ENCODE assay signal across 19 cellular contexts in the genomic region with DNA sequence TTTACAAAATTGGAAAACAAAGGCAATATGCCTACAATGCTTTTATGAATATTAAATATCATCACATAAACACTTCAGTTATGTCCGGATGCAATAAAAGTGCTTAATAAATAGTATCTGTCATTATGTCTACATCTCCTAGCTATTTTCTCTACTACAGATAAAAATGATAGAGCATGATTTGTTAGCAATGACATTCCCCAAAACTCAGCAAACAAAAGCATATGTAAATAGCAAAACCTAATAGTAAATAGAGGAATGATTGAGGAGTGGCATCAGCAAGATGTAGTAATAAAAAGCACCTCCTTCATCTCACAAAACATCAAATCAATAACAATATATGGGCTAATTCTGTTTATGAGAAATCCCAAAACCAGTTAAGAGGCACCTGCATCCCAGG. TPM values are rescaled to one million over a fixed set of nuclear protein-coding genes. Genes with fewer than 3 reads are reported as not detected.
DNase-seq lines count a peak whose midpoint lies in the region; ATAC-seq and TF ChIP-seq lines count a peak whose summit lies in the region.
"Had no signal": no experiment of that assay in that cellular context is flagged by ENCODE, and none has a peak within 500 bp of the region (broad histone marks: within the 10 kb centered on the region; RNA-seq: fewer than 3 reads in every experiment).

No MANE protein-coding gene starts in this region.

- no peaks in the 10 kb centered on the region for H3K9me3 Mint-ChIP-seq in activated naive CD8-positive, alpha-beta T cell (ENCODE audit: low read depth)
- peaks cover 3% of the 10 kb centered on the region for H3K9me3 Mint-ChIP-seq in activated naive CD8-positive, alpha-beta T cell treated with anti-CD3 and anti-CD28 coated beads for 36 hours
- H3K9me3 Mint-ChIP-seq: CD8-positive, alpha-beta T cell; HFFc6 had no signal

- H3K4me1 ChIP-seq in RWPE2 (ENCODE audit: insufficient read depth, poor library complexity, severe bottlenecking) (peaks cover 23% of the 10 kb centered on the region), neuronal stem cell (ENCODE audit: control insufficient read depth in 2 of 2, insufficient read depth in 1 of 2, low read depth in 1 of 2, low read length in 2 of 2) (no peaks in the 10 kb centered on the region)
- H3K4me1 ChIP-seq: BLaER1 treated with 17β-estradiol and CSF1 and Interleukin-3, amounts not matched to agents 10 nM and 100 nM had no signal

- no peak overlapping the region for H4K91ac ChIP-seq in neuronal stem cell (ENCODE audit: low read depth, low read length, poor library complexity)

- 0 out of 3 replicates have a peak, but pooled peaks have one; percentile 10 for ATAC-seq in RWPE2 (ENCODE audit: low read depth)
- ATAC-seq: CD8-positive, alpha-beta T cell; HCT116 had no signal

- peaks cover 2% of the 10 kb centered on the region for H3K36me3 Mint-ChIP-seq in activated naive CD8-positive, alpha-beta T cell
- no peaks in the 10 kb centered on the region for H3K36me3 Mint-ChIP-seq in activated naive CD8-positive, alpha-beta T cell treated with anti-CD3 and anti-CD28 coated beads for 36 hours
- H3K36me3 Mint-ChIP-seq: CD8-positive, alpha-beta T cell had no signal

- peaks cover 12% of the 10 kb centered on the region for H3K4me1 Mint-ChIP-seq in activated naive CD8-positive, alpha-beta T cell (ENCODE audit: low read depth)
- H3K4me1 Mint-ChIP-seq in activated naive CD8-positive, alpha-beta T cell treated with anti-CD3 and anti-CD28 coated beads for 36 hours = peaks cover 8% of the 10 kb centered on the region
- H3K4me1 Mint-ChIP-seq: B cell had no signal

- no peak overlapping the region for H2BK120ac ChIP-seq in neuronal stem cell (ENCODE audit: low read depth, low read length)

- H2AK5ac ChIP-seq in neuronal stem cell (ENCODE audit: low read depth, low read length) = no peak overlapping the region

- no CpG with 5 or more reads among the region's 1 CpG for WGBS in neuronal stem cell (ENCODE audit: extremely low coverage in 2 of 2, insufficient read length in 2 of 2, insufficient replicate concordance in 1 of 2), 2 donors

- H3K9ac ChIP-seq in neuronal stem cell (ENCODE audit: low read depth, low read length, poor library complexity) = no peak overlapping the region
- H3K9ac ChIP-seq: BLaER1 treated with 17β-estradiol and CSF1 and Interleukin-3, amounts not matched to agents 10 nM and 100 nM had no signal

- no peaks in the 10 kb centered on the region for H3K27me3 ChIP-seq in RWPE2 (ENCODE audit: insufficient read depth, poor library complexity, severe bottlenecking)
- H3K27me3 ChIP-seq in neuronal stem cell (ENCODE audit: control insufficient read depth in 3 of 3, insufficient read depth in 3 of 3, low read depth in 1 of 3, low read length in 3 of 3) = no peaks in the 10 kb centered on the region
- H3K27me3 ChIP-seq: BLaER1 treated with 17β-estradiol and CSF1 and Interleukin-3, amounts not matched to agents 10 nM and 100 nM had no signal

- H3K23ac ChIP-seq in neuronal stem cell (ENCODE audit: low read depth, low read length, poor library complexity) = no peak overlapping the region

- H3K4me3 Mint-ChIP-seq in activated naive CD8-positive, alpha-beta T cell = no peak overlapping the region
- H3K4me3 Mint-ChIP-seq in activated naive CD8-positive, alpha-beta T cell treated with anti-CD3 and anti-CD28 coated beads for 36 hours = no peak overlapping the region
- H3K4me3 Mint-ChIP-seq: B cell; CD8-positive, alpha-beta T cell; HFFc6 had no signal

- H2BK15ac ChIP-seq in neuronal stem cell (ENCODE audit: low read length) = no peak overlapping the region

- no peaks in the 10 kb centered on the region for H3K27me3 Mint-ChIP-seq in activated naive CD8-positive, alpha-beta T cell
- no peaks in the 10 kb centered on the region for H3K27me3 Mint-ChIP-seq in activated naive CD8-positive, alpha-beta T cell treated with anti-CD3 and anti-CD28 coated beads for 36 hours

- H3K4ac ChIP-seq in neuronal stem cell (ENCODE audit: low read length) = no peak overlapping the region

- no peak overlapping the region for H2BK5ac ChIP-seq in neuronal stem cell (ENCODE audit: low read length)

- no peak for TF ChIP-seq CTCF in LNCaP clone FGC (IDR thresholded peaks at IDR 0.05; ENCODE audit: control insufficient read depth, extremely low read depth, insufficient read depth)
- no peak for TF ChIP-seq CTCF in RWPE2 (IDR thresholded peaks at IDR 0.05; ENCODE audit: poor library complexity, severe bottlenecking)

- H3K27ac Mint-ChIP-seq in activated naive CD8-positive, alpha-beta T cell = peak overlapping the region; percentile 16
- no peak overlapping the region for H3K27ac Mint-ChIP-seq in activated naive CD8-positive, alpha-beta T cell treated with anti-CD3 and anti-CD28 coated beads for 36 hours
- H3K27ac Mint-ChIP-seq: B cell; CD8-positive, alpha-beta T cell; HFFc6 had no signal

- H2AFZ ChIP-seq in neuronal stem cell (ENCODE audit: low read length) = peak overlapping the region; percentile 1

- no peak overlapping the region for H3K18ac ChIP-seq in neuronal stem cell (ENCODE audit: low read length)

- H2BK12ac ChIP-seq in neuronal stem cell (ENCODE audit: low read length) = no peak overlapping the region

- H4K8ac ChIP-seq in neuronal stem cell (ENCODE audit: low read depth, low read length) = no peak overlapping the region

- H3K9me3 ChIP-seq in RWPE2 (ENCODE audit: severe bottlenecking) = no peaks in the 10 kb centered on the region
- no peaks in the 10 kb centered on the region for H3K9me3 ChIP-seq in neuronal stem cell (replicated peaks in 1 of 2; ENCODE audit: control insufficient read depth in 2 of 2, insufficient read depth in 1 of 2, low read depth in 1 of 2, low read length in 2 of 2)
- H3K9me3 ChIP-seq: BLaER1 treated with 17β-estradiol and CSF1 and Interleukin-3, amounts not matched to agents 10 nM and 100 nM had no signal

- no peak for DNase-seq in activated naive CD8-positive, alpha-beta T cell treated with anti-CD3 and anti-CD28 coated beads for 36 hours
- DNase-seq in LNCaP clone FGC (ENCODE audit: low read depth) (peak; percentile 83), RWPE2 (ENCODE audit: low spot score) (no peak), neuronal stem cell (ENCODE audit: low spot score) (no peak), mesenteric fat pad (ENCODE audit: low spot score) (no peak), ureter (ENCODE audit: low spot score) (no peak)
- DNase-seq: 8988T; Calu3; CD8-positive, alpha-beta T cell; DND-41; EL; GOT3; H7; HFFc6 had no signal

- H3K79me1 ChIP-seq in neuronal stem cell (ENCODE audit: low read depth, low read length) = no peaks in the 10 kb centered on the region

- H3K27ac ChIP-seq in RWPE2 (ENCODE audit: poor library complexity, severe bottlenecking) (no peak overlapping the region), neuronal stem cell (replicated peaks; ENCODE audit: low read length) (no peak overlapping the region)
- H3K27ac ChIP-seq: BLaER1 treated with 17β-estradiol and CSF1 and Interleukin-3, amounts not matched to agents 10 nM and 100 nM had no signal

- H3K36me3 ChIP-seq in RWPE2 (ENCODE audit: low read depth) = no peaks in the 10 kb centered on the region
- no peaks in the 10 kb centered on the region for H3K36me3 ChIP-seq in neuronal stem cell (replicated peaks in 1 of 2; ENCODE audit: control insufficient read depth in 2 of 2, insufficient read depth in 2 of 2, low read length in 2 of 2)
- H3K36me3 ChIP-seq: BLaER1 treated with 17β-estradiol and CSF1 and Interleukin-3, amounts not matched to agents 10 nM and 100 nM had no signal

- no peak overlapping the region for H3K14ac ChIP-seq in neuronal stem cell (ENCODE audit: low read length)

- H3K4me2 ChIP-seq in neuronal stem cell (ENCODE audit: insufficient read depth, low read length, poor library complexity, severe bottlenecking) = no peak overlapping the region
- H3K4me2 ChIP-seq: BLaER1 treated with 17β-estradiol and CSF1 and Interleukin-3, amounts not matched to agents 10 nM and 100 nM had no signal

- H3K4me3 ChIP-seq in LNCaP clone FGC (ENCODE audit: low read depth, low read length) (no peak overlapping the region), RWPE2 (ENCODE audit: severe bottlenecking) (no peak overlapping the region), neuronal stem cell (ENCODE audit: low read length in 2 of 2) (no peak overlapping the region)
- H3K4me3 ChIP-seq: BLaER1 treated with 17β-estradiol and CSF1 and Interleukin-3, amounts not matched to agents 10 nM and 100 nM; GM12878 had no signal

RNA-seq across cellular contexts. Expression of a gene that starts 46.5 kb away (rescaled TPM):
- 1 to 10 TPM; 3.1 to 3.3 TPM for total RNA-seq in activated naive CD8-positive, alpha-beta T cell treated with anti-CD3 and anti-CD28 coated beads for 36 hours
- polyA plus RNA-seq in neuronal stem cell (2013, experiment 1 of 2) = 29.1 TPM
- polyA plus RNA-seq in neuronal stem cell (2013, experiment 2 of 2) = 29.4 TPM
- total RNA-seq in mesenteric fat pad = 93.4 TPM
- total RNA-seq in ureter = 21.8 TPM
